Comparison of ENCODE assay signal across 11 cellular contexts in the genomic region with DNA sequence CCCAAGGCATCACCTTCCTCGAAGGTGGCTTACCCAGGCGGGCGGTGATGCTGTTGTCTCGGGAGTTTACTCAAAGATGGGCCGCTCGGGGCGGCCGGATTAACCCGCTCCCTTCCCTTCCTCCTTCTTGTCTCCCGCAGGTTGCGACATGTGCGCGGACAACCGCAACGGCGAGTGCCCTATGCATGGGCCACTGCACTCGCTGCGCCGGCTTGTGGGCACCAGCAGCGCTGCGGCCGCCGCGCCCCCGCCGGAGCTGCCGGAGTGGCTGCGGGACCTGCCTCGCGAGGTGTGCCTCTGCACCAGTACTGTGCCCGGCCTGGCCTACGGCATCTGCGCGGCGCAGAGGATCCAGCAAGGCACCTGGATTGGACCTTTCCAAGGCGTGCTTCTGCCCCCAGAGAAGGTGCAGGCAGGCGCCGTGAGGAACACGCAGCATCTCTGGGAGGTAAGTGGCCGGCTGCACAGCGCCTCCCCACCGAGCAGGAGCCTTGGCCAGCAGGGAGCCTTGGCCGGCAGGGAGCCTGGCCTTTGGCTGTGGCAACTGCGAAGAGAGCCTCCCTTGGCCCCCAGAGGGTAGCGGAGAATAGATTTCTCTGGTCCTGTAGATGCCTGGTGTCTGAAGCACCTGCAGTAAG. TPM values are rescaled to one million over a fixed set of nuclear protein-coding genes. Genes with fewer than 3 reads are reported as not detected.
DNase-seq lines count a peak whose midpoint lies in the region; ATAC-seq and TF ChIP-seq lines count a peak whose summit lies in the region.
"Had no signal": no experiment of that assay in that cellular context is flagged by ENCODE, and none has a peak within 500 bp of the region (broad histone marks: within the 10 kb centered on the region; RNA-seq: fewer than 3 reads in every experiment).

No MANE protein-coding gene starts in this region.

- no peaks in the 10 kb centered on the region; a peak in 1 of 4 replicates for H3K4me1 ChIP-seq in HCT116 (ENCODE audit: control insufficient read depth in 1 of 2, insufficient read depth in 2 of 2, low read length in 2 of 2)
- peaks cover 16% of the 10 kb centered on the region for H3K4me1 ChIP-seq in hepatocyte (ENCODE audit: insufficient read depth)

- RAD21 ChIA-PET in HCT116 (lab: Charles Lee; ENCODE audit: low non-redundant PET in 1 of 2, low total read pairs in 2 of 2, uncharacterized antibody in 2 of 2, unreplicated experiment in 2 of 2) = no interaction called here

- no peaks in the 10 kb centered on the region for H3K9me3 Mint-ChIP-seq in activated T-helper 17 cell treated with anti-CD3 and anti-CD28 coated beads, Interleukin-2, amount 50 U/mL, for 72 hours

- ATAC-seq in HCT116 (peak; percentile 91), HG03025 (IDR thresholded peaks at IDR 0.05; ENCODE audit: low FRiP score, unreplicated experiment) (no peak), HG02885 (IDR thresholded peaks at IDR 0.05; ENCODE audit: poor library complexity, unreplicated experiment) (no peak)
- peak; percentile 14 for ATAC-seq in activated T-helper 17 cell treated with anti-CD3 and anti-CD28 coated beads, Interleukin-2, amount 50 U/mL, for 72 hours (replicated peaks)

- TF ChIP-seq POLR2A in HCT116 (IDR thresholded peaks at IDR 0.05; ENCODE audit: borderline replicate concordance, extremely low read depth, insufficient read depth, insufficient read length) = no peak

- no peak; the same call in 1 of the 2 replicates for TF ChIP-seq RAD21 in HCT116 (IDR thresholded peaks at IDR 0.05; ENCODE audit: low read depth)

- H3K9me2 ChIP-seq in HCT116 (ENCODE audit: insufficient read depth) = no peaks in the 10 kb centered on the region
- H3K9me2 ChIP-seq in hepatocyte (replicated peaks; ENCODE audit: insufficient read depth) = no peaks in the 10 kb centered on the region

- peak; percentile 14 to 26 (median 21); a peak in 3 of 6 replicates for TF ChIP-seq CTCF in HCT116 (IDR thresholded peaks at IDR 0.05 in 2 of 3, conservative IDR thresholded peaks at IDR 0.05 in 1 of 3; ENCODE audit: borderline replicate concordance in 1 of 3, insufficient read depth in 1 of 3, low read depth in 2 of 3, low read length in 2 of 3)
- TF ChIP-seq CTCF in hepatocyte (IDR thresholded peaks at IDR 0.05; ENCODE audit: poor library complexity) = peak; percentile 25

- peak; percentile 12 for DNase-seq in HCT116 (ENCODE audit: low read depth, low spot score)
- DNase-seq in hepatocyte (ENCODE audit: low spot score) = peak; percentile 45
- no peak for DNase-seq in skeletal muscle cell (ENCODE audit: low read depth)
- no peak for DNase-seq in NCI-H510A treated with DMSO at 0.1 percent for 48 hours (lab: John Stamatoyannopoulos, UW)
- no peak for DNase-seq in HCEC 1CT
- DNase-seq: SIG-M5 had no signal

- H3K79me2 ChIP-seq in HCT116 (ENCODE audit: insufficient read depth, low read length) (no peaks in the 10 kb centered on the region), hepatocyte (peaks cover 47% of the 10 kb centered on the region)

- peaks cover 6% of the 10 kb centered on the region for H3K4me1 Mint-ChIP-seq in activated T-helper 17 cell treated with anti-CD3 and anti-CD28 coated beads, Interleukin-2, amount 50 U/mL, for 72 hours

- intact Hi-C loops in HCT116 (cut with micrococcal nuclease) = no loop called here

- no peaks in the 10 kb centered on the region for H3K36me3 Mint-ChIP-seq in activated T-helper 17 cell treated with anti-CD3 and anti-CD28 coated beads, Interleukin-2, amount 50 U/mL, for 72 hours (ENCODE audit: low read depth)

- H3K4me2 ChIP-seq in HCT116 (ENCODE audit: low read length) (peak overlapping the region; percentile 74), hepatocyte (peak overlapping the region; percentile 84)

- no peak overlapping the region for H3K27ac Mint-ChIP-seq in activated T-helper 17 cell treated with anti-CD3 and anti-CD28 coated beads, Interleukin-2, amount 50 U/mL, for 72 hours

- no peak overlapping the region for H3K4me3 Mint-ChIP-seq in activated T-helper 17 cell treated with anti-CD3 and anti-CD28 coated beads, Interleukin-2, amount 50 U/mL, for 72 hours

- H2AFZ ChIP-seq in HCT116 (ENCODE audit: low read depth, low read length, poor library complexity, severe bottlenecking) (no peak overlapping the region), hepatocyte (peak overlapping the region; percentile 8)

- peak overlapping the region; percentile 34 to 51 for H3K4me3 ChIP-seq in HCT116 (replicated peaks in 1 of 2; ENCODE audit: low read depth in 1 of 2, low read length in 2 of 2)
- peak overlapping the region; percentile 14 for H3K4me3 ChIP-seq in hepatocyte
- peak overlapping the region; percentile 13 for H3K4me3 ChIP-seq in skeletal muscle cell (ENCODE audit: low read depth, low read length)
- H3K4me3 ChIP-seq: thyroid gland had no signal

- no peak overlapping the region for H3K9ac ChIP-seq in HCT116 (ENCODE audit: low read length)

- H3K27me3 Mint-ChIP-seq in activated T-helper 17 cell treated with anti-CD3 and anti-CD28 coated beads, Interleukin-2, amount 50 U/mL, for 72 hours = peaks cover 54% of the 10 kb centered on the region

- POLR2A ChIA-PET in HCT116 (lab: Charles Lee) = no interaction called here

- 15% methylated on average over 45 of the region's 45 CpGs for WGBS in hepatocyte (ENCODE audit: low lambda C conversion rate, missing lambda C conversion rate)

- H3K27me3 ChIP-seq in HCT116 (ENCODE audit: insufficient read depth, low read length) (no peaks in the 10 kb centered on the region), hepatocyte (peaks cover 69% of the 10 kb centered on the region)

- no peak overlapping the region for H3K27ac ChIP-seq in HCT116 (ENCODE audit: low read depth, low read length)
- H3K27ac ChIP-seq in hepatocyte = no peak overlapping the region
- H3K27ac ChIP-seq: HL-60, thyroid gland had no signal

- H3K9me3 ChIP-seq in HCT116 (ENCODE audit: control insufficient read depth in 1 of 2, insufficient read depth in 1 of 2, low read depth in 1 of 2, low read length in 2 of 2) (no peaks in the 10 kb centered on the region), hepatocyte (ENCODE audit: low read depth) (no peaks in the 10 kb centered on the region)
- H3K9me3 ChIP-seq: thyroid gland had no signal

- H4K20me1 ChIP-seq in HCT116 (ENCODE audit: insufficient read depth) = no peaks in the 10 kb centered on the region
- H4K20me1 ChIP-seq in hepatocyte (ENCODE audit: insufficient read depth, poor library complexity, severe bottlenecking) = no peaks in the 10 kb centered on the region

- no TSS peak for BruUV-seq in HCT116 (replicated peaks; lab: Mats Ljungman, UMichigan)

- H3K36me3 ChIP-seq in HCT116 (ENCODE audit: control insufficient read depth in 1 of 2, insufficient read depth in 2 of 2, low read length in 2 of 2) = no peaks in the 10 kb centered on the region
- H3K36me3 ChIP-seq in hepatocyte (replicated peaks; ENCODE audit: insufficient read depth, low read depth) = no peaks in the 10 kb centered on the region
- H3K36me3 ChIP-seq: thyroid gland had no signal

- CTCF ChIA-PET in HCT116 (lab: Charles Lee) = no interaction called here

TF ChIP-seq in HCT116, 20 proteins besides CTCF, POLR2A, EP300 and RAD21:
- TF ChIP-seq CEBPB (IDR thresholded peaks at IDR 0.05; ENCODE audit: low read depth) (no peak), JUND (IDR thresholded peaks at IDR 0.05) (no peak), SP1 (IDR thresholded peaks at IDR 0.05; ENCODE audit: low read depth) (no peak)
- TF ChIP-seq, protein P1, sequence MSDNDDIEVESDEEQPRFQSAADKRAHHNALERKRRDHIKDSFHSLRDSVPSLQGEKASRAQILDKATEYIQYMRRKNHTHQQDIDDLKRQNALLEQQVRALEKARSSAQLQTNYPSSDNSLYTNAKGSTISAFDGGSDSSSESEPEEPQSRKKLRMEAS (IDR thresholded peaks at IDR 0.05) = peak; percentile 24; the same call in 1 of the 2 replicates
TF ChIP-seq in HCT116: peak in this region for 1.

RNA-seq across cellular contexts. Expression of a gene that starts 10.6 kb away (rescaled TPM):
- total RNA-seq in HCT116 (2021; ENCODE audit: unreplicated experiment) (0.22 TPM), hepatocyte (6.3 and 9.9 TPM in 2 replicates)
- 0.02 and 0.22 TPM in 2 replicates for polyA plus RNA-seq in HCT116 (2012)
- total RNA-seq in activated T-helper 17 cell treated with anti-CD3 and anti-CD28 coated beads, Interleukin-2, amount 50 U/mL, for 72 hours = under 1 TPM in 1 of 2 donors, not detected in 1; 0.05 TPM
- polyA plus RNA-seq in hepatocyte = 10.9 and 12.7 TPM in 2 replicates

Comparison
In these comparisons a context has a peak if more than half of its experiments do, and no peak if none do; other contexts are left out.
1. ATAC-seq: peak in HCT116 (single experiment) and activated T-helper 17 cell treated with anti-CD3 and anti-CD28 coated beads, Interleukin-2, amount 50 U/mL, for 72 hours (single experiment); none in HG03025 (single experiment) and HG02885 (single experiment).
2. DNase-seq: peak in HCT116 (single experiment) and hepatocyte (single experiment); none in skeletal muscle cell (single experiment), NCI-H510A treated with DMSO at 0.1 percent for 48 hours (single experiment) and HCEC 1CT (single experiment).
3. Peak in every context shown above with its lines, with median percentiles within 50 percentile points of each other: H3K4me3 ChIP-seq.